Comparison of ENCODE assay signal across 18 cellular contexts in genomic region chr1:215523906-215524305, GRCh38. TPM values are rescaled to one million over a fixed set of nuclear protein-coding genes. Genes with fewer than 3 reads are reported as not detected.
DNase-seq lines count a peak whose midpoint lies in the region; ATAC-seq, FAIRE-seq and TF ChIP-seq lines count a peak whose summit lies in the region.
"Had no signal": no experiment of that assay in that cellular context is flagged by ENCODE, and none has a peak within 500 bp of the region (broad histone marks: within the 10 kb centered on the region; RNA-seq: fewer than 3 reads in every experiment).

No MANE protein-coding gene starts in this region.

- BruUV-seq in HepG2 (replicated peaks; lab: Mats Ljungman, UMichigan), result no TSS peak

- H3K9ac ChIP-seq in liver (ENCODE audit: low read depth in 1 of 2, low read length in 2 of 2), result no peak overlapping the region
- H3K9ac ChIP-seq in HepG2 (ENCODE audit: insufficient read depth, low read depth, low read length), result no peak overlapping the region

- H3K27me3 Mint-ChIP-seq in type B pancreatic cell, result peaks cover 3% of the 10 kb centered on the region
- peaks cover 9% of the 10 kb centered on the region for H3K27me3 Mint-ChIP-seq in activated naive CD8-positive, alpha-beta T cell treated with anti-CD3 and anti-CD28 coated beads, Interleukin-2, amount 50 U/mL, for 24 hours

- peaks cover 15% of the 10 kb centered on the region for H3K4me1 Mint-ChIP-seq in type B pancreatic cell (ENCODE audit: unreplicated experiment)
- no peaks in the 10 kb centered on the region for H3K4me1 Mint-ChIP-seq in activated naive CD8-positive, alpha-beta T cell treated with anti-CD3 and anti-CD28 coated beads, Interleukin-2, amount 50 U/mL, for 24 hours

- H3K36me3 ChIP-seq in liver (ENCODE audit: control insufficient read depth in 4 of 4, insufficient read depth in 3 of 4, low read depth in 1 of 4, low read length in 3 of 4), result no peaks in the 10 kb centered on the region
- no peaks in the 10 kb centered on the region for H3K36me3 ChIP-seq in HepG2 (replicated peaks in 1 of 2; ENCODE audit: control insufficient read depth in 1 of 2, insufficient read depth in 2 of 2, low read length in 2 of 2)
- no peaks in the 10 kb centered on the region for H3K36me3 ChIP-seq in WERI-Rb-1
- H3K36me3 ChIP-seq: SJSA1 had no signal

- TF ChIP-seq EP300 in HepG2 (IDR thresholded peaks at IDR 0.05; ENCODE audit: low read depth in 2 of 2, low read length in 2 of 2), result no peak
- TF ChIP-seq EP300 in HepG2 (CRISPR knock-in tag; IDR thresholded peaks at IDR 0.05; ENCODE audit: borderline replicate concordance), result no peak

- H3K4me3 ChIP-seq in liver (ENCODE audit: low read depth in 1 of 3, low read length in 3 of 3), result no peak overlapping the region
- no peak overlapping the region for H3K4me3 ChIP-seq in HepG2 (replicated peaks in 1 of 3; ENCODE audit: insufficient read depth in 1 of 3, low read depth in 2 of 3, low read length in 3 of 3)
- no peak overlapping the region for H3K4me3 ChIP-seq in WERI-Rb-1 (ENCODE audit: low read depth, low read length)
- H3K4me3 ChIP-seq: SJSA1 had no signal

- H4K20me1 ChIP-seq in HepG2 (ENCODE audit: insufficient read depth, low read length), result no peaks in the 10 kb centered on the region

- H3K9me3 Mint-ChIP-seq in type B pancreatic cell, result no peaks in the 10 kb centered on the region
- no peaks in the 10 kb centered on the region for H3K9me3 Mint-ChIP-seq in activated naive CD8-positive, alpha-beta T cell treated with anti-CD3 and anti-CD28 coated beads, Interleukin-2, amount 50 U/mL, for 24 hours
- H3K9me3 Mint-ChIP-seq: CD14-positive monocyte; neural crest cell; T-helper 2 cell treated with Interferon-gamma antibody and Interleukin-4, amounts not matched to agents 5 μg/mL and 100 μg/mL, for 36 hours had no signal

- H2AFZ ChIP-seq in HepG2 (ENCODE audit: low read length), result no peak overlapping the region

- intact Hi-C loops in HepG2 (cut with micrococcal nuclease; ENCODE audit: unreplicated experiment), result loop anchor here (10.0 kb wide), 1 partner anchor 1189 kb away; no protein-coding TSS in a partner anchor

- H3K9me3 ChIP-seq in liver (ENCODE audit: control insufficient read depth in 4 of 4, low read length in 3 of 4) (no peaks in the 10 kb centered on the region), HepG2 (ENCODE audit: low read length) (no peaks in the 10 kb centered on the region), WERI-Rb-1 (ENCODE audit: severe bottlenecking) (no peaks in the 10 kb centered on the region)
- H3K9me3 ChIP-seq: SJSA1 had no signal

- peak overlapping the region; percentile 6 for H3K4me3 Mint-ChIP-seq in type B pancreatic cell
- H3K4me3 Mint-ChIP-seq in activated naive CD8-positive, alpha-beta T cell treated with anti-CD3 and anti-CD28 coated beads, Interleukin-2, amount 50 U/mL, for 24 hours, result no peak overlapping the region
- H3K4me3 Mint-ChIP-seq: neural crest cell; T-helper 2 cell treated with Interferon-gamma antibody and Interleukin-4, amounts not matched to agents 5 μg/mL and 100 μg/mL, for 36 hours had no signal

- CTCF ChIA-PET in HepG2 (lab: Yijun Ruan, JAX; ENCODE audit: low intra/inter-chr PET ratio, low total read pairs), result no interaction called here

- in situ Hi-C loops in HepG2 (cut with HindIII; ENCODE audit: extremely low pct_ligation_motif_present, low pct_unique_long_range_greater_than_20kb), result loop anchor here (10.0 kb wide), 2 partner anchors 709 to 869 kb away; no protein-coding TSS in a partner anchor

- H3K36me3 Mint-ChIP-seq in type B pancreatic cell, result no peaks in the 10 kb centered on the region
- no peaks in the 10 kb centered on the region for H3K36me3 Mint-ChIP-seq in activated naive CD8-positive, alpha-beta T cell treated with anti-CD3 and anti-CD28 coated beads, Interleukin-2, amount 50 U/mL, for 24 hours (ENCODE audit: low read depth)
- H3K36me3 Mint-ChIP-seq: CD14-positive monocyte had no signal

- TF ChIP-seq RAD21 in liver (IDR thresholded peaks at IDR 0.05) (no peak), HepG2 (CRISPR knock-in tag; IDR thresholded peaks at IDR 0.05) (no peak)

- no peak overlapping the region for H3K27ac ChIP-seq in liver (ENCODE audit: low read depth in 1 of 2, low read length in 2 of 2)
- no peak overlapping the region for H3K27ac ChIP-seq in HepG2 (ENCODE audit: extremely low read length, insufficient read depth, low read length)
- H3K27ac ChIP-seq in WERI-Rb-1, result 0 out of 2 replicates have a peak overlapping the region, but pooled peaks have one; percentile 16
- H3K27ac ChIP-seq: SJSA1 had no signal

- DNase-seq in HepG2 (ENCODE audit: low spot score) (no peak), WERI-Rb-1 (peak; percentile 27), foreskin melanocyte (peak; percentile 26), type B pancreatic cell (ENCODE audit: extremely low spot score, unreplicated experiment) (no peak)
- DNase-seq in activated naive CD8-positive, alpha-beta T cell treated with anti-CD3 and anti-CD28 coated beads, Interleukin-2, amount 50 U/mL, for 24 hours, result no peak
- DNase-seq: activated CD4-positive, CD25-positive, alpha-beta regulatory T cell treated with anti-CD3 and anti-CD28 coated beads, Interleukin-2, amount 50 U/mL, for 72 hours; amygdala; DMS79; NCI-H146; NCI-H2227 treated with DMSO at 0.1 percent for 48 hours had no signal

- POLR2A ChIA-PET in HepG2 (lab: Yijun Ruan, JAX), result no interaction called here

- WGBS in liver, result 13% methylated on average over 2 of the region's 2 CpGs
- 3% methylated on average over 2 of the region's 2 CpGs for WGBS in HepG2 (ENCODE audit: low lambda C conversion rate)

- no peak overlapping the region for H3K4me2 ChIP-seq in HepG2 (ENCODE audit: low read depth, low read length)

- peak overlapping the region; percentile 46 for H3K27ac Mint-ChIP-seq in type B pancreatic cell
- H3K27ac Mint-ChIP-seq in activated naive CD8-positive, alpha-beta T cell treated with anti-CD3 and anti-CD28 coated beads, Interleukin-2, amount 50 U/mL, for 24 hours, result no peak overlapping the region
- H3K27ac Mint-ChIP-seq: CD14-positive monocyte; T-helper 2 cell treated with Interferon-gamma antibody and Interleukin-4, amounts not matched to agents 5 μg/mL and 100 μg/mL, for 36 hours had no signal

- TF ChIP-seq POLR2A in HepG2 (IDR thresholded peaks at IDR 0.05; ENCODE audit: insufficient read depth in 1 of 2, low read depth in 2 of 2, low read length in 2 of 2), result no peak

- H3K27me3 ChIP-seq in liver (ENCODE audit: control insufficient read depth in 4 of 4, insufficient read depth in 4 of 4, low read length in 3 of 4) (no peaks in the 10 kb centered on the region), HepG2 (ENCODE audit: control insufficient read depth in 1 of 2, insufficient read depth in 2 of 2, low read length in 2 of 2) (no peaks in the 10 kb centered on the region), WERI-Rb-1 (ENCODE audit: insufficient read depth, low read depth, severe bottlenecking) (no peaks in the 10 kb centered on the region)
- H3K27me3 ChIP-seq: SJSA1 had no signal

- TF ChIP-seq CTCF in liver (IDR thresholded peaks at IDR 0.05; ENCODE audit: low read depth, low read length, missing input control) (no peak), HepG2 (CRISPR knock-in tag; IDR thresholded peaks at IDR 0.05) (no peak), WERI-Rb-1 (IDR thresholded peaks at IDR 0.05; ENCODE audit: low read depth, low read length) (no peak), type B pancreatic cell (conservative IDR thresholded peaks at IDR 0.05) (no peak)

- no peak for FAIRE-seq in HepG2 (lab: Jason Lieb, UNC)
- FAIRE-seq: urothelium cell line had no signal

- no peaks in the 10 kb centered on the region for H3K79me2 ChIP-seq in HepG2 (ENCODE audit: insufficient read depth, low read length)

- peaks cover 0 to 8% (median 0%) of the 10 kb centered on the region in 4 donors for H3K4me1 ChIP-seq in liver (ENCODE audit: control insufficient read depth in 4 of 4, insufficient read depth in 4 of 4, low read length in 3 of 4)
- no peaks in the 10 kb centered on the region for H3K4me1 ChIP-seq in HepG2 (ENCODE audit: insufficient read depth, low read length)
- H3K4me1 ChIP-seq: SJSA1 had no signal

- no peak for ATAC-seq in HepG2
- no peak for ATAC-seq in HG02885 (IDR thresholded peaks at IDR 0.05; ENCODE audit: poor library complexity, unreplicated experiment)
- no peak for ATAC-seq in HG02610 (IDR thresholded peaks at IDR 0.05; ENCODE audit: unreplicated experiment)
- no peak for ATAC-seq in activated naive CD8-positive, alpha-beta T cell treated with anti-CD3 and anti-CD28 coated beads, Interleukin-2, amount 50 U/mL, for 24 hours

TF ChIP-seq in HepG2, 621 proteins besides CTCF, POLR2A, EP300 and RAD21 (continues in another document):
- TF ChIP-seq ZSCAN31 (CRISPR knock-in tag; IDR thresholded peaks at IDR 0.05; ENCODE audit: low read depth), result no peak
- TF ChIP-seq GTF3A (CRISPR knock-in tag; conservative IDR thresholded peaks at IDR 0.05), result no peak
- TF ChIP-seq ZNF75D (CRISPR knock-in tag; IDR thresholded peaks at IDR 0.05; ENCODE audit: borderline replicate concordance), result no peak

RNA-seq across cellular contexts. Expression of gene KCTD3, which starts 43.2 kb away (rescaled TPM):
- 10 to 100 TPM; 28.7 to 58.7 TPM for total RNA-seq in liver
- polyA plus RNA-seq in liver, result 10 to 100 TPM; 20.8 to 23.4 TPM
- total RNA-seq in HepG2 (2016; rRNA removed; fragmentation: Illumina TruSeq; extraction: Trizol), result 68.1 and 101 TPM in 2 replicates
- 21.1 and 25.6 TPM in 2 replicates for total RNA-seq in HepG2 (2016; cell fraction: cytosol; rRNA removed; fragmentation: Illumina TruSeq; extraction: Trizol; ENCODE audit: low read depth)
- 62.7 and 95.7 TPM in 2 replicates for total RNA-seq in HepG2 (2016; cell fraction: insoluble cytoplasmic fraction; rRNA removed; fragmentation: Illumina TruSeq; extraction: Trizol)
- 67.6 and 75.5 TPM in 2 replicates for total RNA-seq in HepG2 (2016; cell fraction: membrane; rRNA removed; fragmentation: Illumina TruSeq; extraction: Trizol)
- total RNA-seq in HepG2 (2016; cell fraction: nucleus; rRNA removed; fragmentation: Illumina TruSeq; extraction: Trizol), result 61.8 and 68.8 TPM in 2 replicates
- 42.1 and 49.8 TPM in 2 replicates for polyA plus RNA-seq in HepG2 (2011; rRNA removed)
- 28.9 and 30.6 TPM in 2 replicates for polyA plus RNA-seq in HepG2 (2011; cell fraction: cytosol; rRNA removed)
- polyA plus RNA-seq in HepG2 (2011; cell fraction: nucleus; rRNA removed), result 39.0 and 39.4 TPM in 2 replicates
- polyA plus RNA-seq in HepG2 (2012), result 26.8 and 35.9 TPM in 2 replicates
- 9.7 and 10.6 TPM in 2 replicates for polyA plus RNA-seq in HepG2 (2016; cell fraction: cytosol; fragmentation: Illumina TruSeq; extraction: Trizol; ENCODE audit: low read depth)
- 81.8 and 89.6 TPM in 2 replicates for polyA plus RNA-seq in HepG2 (2016; cell fraction: insoluble cytoplasmic fraction; fragmentation: Illumina TruSeq; extraction: Trizol; ENCODE audit: low read depth)
- polyA plus RNA-seq in HepG2 (2016; cell fraction: membrane; fragmentation: Illumina TruSeq; extraction: Trizol; ENCODE audit: low read depth), result 32.1 and 35.4 TPM in 2 replicates
- polyA plus RNA-seq in HepG2 (2016; cell fraction: nucleus; fragmentation: Illumina TruSeq; extraction: Trizol; ENCODE audit: insufficient read depth, low read depth), result 79.5 and 81.4 TPM in 2 replicates
- polyA minus RNA-seq in HepG2 (2011; rRNA and poly(A)+ RNA removed; ENCODE audit: low replicate concordance), result 59.2 and 101 TPM in 2 replicates
- polyA minus RNA-seq in HepG2 (2011; cell fraction: cytosol; rRNA and poly(A)+ RNA removed), result 37.6 and 40.1 TPM in 2 replicates
- 82.1 and 91.3 TPM in 2 replicates for polyA minus RNA-seq in HepG2 (2011; cell fraction: nucleus; rRNA and poly(A)+ RNA removed)
- total RNA-seq in type B pancreatic cell (ENCODE audit: low replicate concordance), result 53.7 and 66.8 TPM in 2 replicates

Comparison
In these comparisons a context has a peak if more than half of its experiments do, and no peak if none do; other contexts are left out.
1. DNase-seq: peak in WERI-Rb-1 (single experiment) and foreskin melanocyte (single experiment); none in HepG2 (single experiment), type B pancreatic cell (single experiment) and activated naive CD8-positive, alpha-beta T cell treated with anti-CD3 and anti-CD28 coated beads, Interleukin-2, amount 50 U/mL, for 24 hours (single experiment).